In the genomic region with DNA sequence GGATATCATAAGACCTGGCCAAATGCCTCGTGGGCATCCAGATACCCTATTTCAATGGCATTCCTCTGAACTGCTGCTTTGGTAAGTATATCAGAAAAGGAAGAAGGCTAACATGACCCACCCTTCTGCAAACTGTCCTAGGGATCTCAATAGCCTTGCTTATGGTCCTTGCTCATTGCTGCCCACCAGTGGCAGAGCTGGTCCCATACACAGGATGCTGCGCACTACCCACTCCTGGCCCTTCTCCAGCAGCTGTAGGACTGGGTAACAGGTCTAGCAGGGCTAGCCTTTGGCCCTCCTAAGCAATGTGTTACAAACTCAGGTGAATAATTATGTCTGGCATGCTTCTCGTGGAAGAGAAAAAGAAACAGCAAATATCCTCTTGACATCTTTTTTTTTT, we compare ENCODE assay signal across 8 cellular contexts.
DNase-seq lines count a peak whose midpoint lies in the region; ATAC-seq, FAIRE-seq and TF ChIP-seq lines count a peak whose summit lies in the region.

No MANE protein-coding gene starts in this region.

- peak; percentile 76 for TF ChIP-seq CTCF in WI38 (IDR thresholded peaks at IDR 0.05; ENCODE audit: low read depth, low read length)
- TF ChIP-seq CTCF in kidney (IDR thresholded peaks at IDR 0.05; ENCODE audit: borderline replicate concordance, extremely low read depth, insufficient read depth), result peak; percentile 22
- TF ChIP-seq CTCF in tibial artery (IDR thresholded peaks at IDR 0.05), result no peak

- H3K27ac ChIP-seq in kidney (ENCODE audit: low read depth in 2 of 2, low read length in 2 of 2), result no peak overlapping the region
- no peak overlapping the region for H3K27ac ChIP-seq in tibial artery

- H3K27me3 ChIP-seq in tibial artery, result no peaks in the 10 kb centered on the region

- H3K4me3 ChIP-seq in WI38 (ENCODE audit: low read depth, low read length) (no peak overlapping the region), kidney (ENCODE audit: low read length in 2 of 2) (no peak overlapping the region), tibial artery (no peak overlapping the region)

- in situ Hi-C loops in ACHN (cut with HindIII; ENCODE audit: low pct_ligation_motif_present, low pct_unique_long_range_greater_than_20kb, low sequenced_read_pairs), result no loop called here

- TF ChIP-seq RAD21 in Ishikawa (IDR thresholded peaks at IDR 0.05; ENCODE audit: low read depth), result peak; percentile 48; the same call in 1 of the 2 replicates

- FAIRE-seq in kidney (lab: Jason Lieb, UNC), result no peak

- H3K4me1 ChIP-seq in kidney (ENCODE audit: control insufficient read depth in 1 of 2, insufficient read depth in 1 of 2, low read depth in 1 of 2, low read length in 2 of 2), result no peaks in the 10 kb centered on the region
- no peaks in the 10 kb centered on the region for H3K4me1 ChIP-seq in tibial artery

- H3K9ac ChIP-seq in kidney (ENCODE audit: low read length in 2 of 2), result no peak overlapping the region

- H3K9me3 ChIP-seq in kidney (ENCODE audit: control insufficient read depth in 1 of 2, low read length in 2 of 2), result no peaks in the 10 kb centered on the region
- H3K9me3 ChIP-seq in tibial artery, result no peaks in the 10 kb centered on the region

- no peak for TF ChIP-seq EP300 in Ishikawa (IDR thresholded peaks at IDR 0.05; ENCODE audit: borderline replicate concordance)

- no peak for ATAC-seq in GM21717 (IDR thresholded peaks at IDR 0.05; ENCODE audit: unreplicated experiment)

- intact Hi-C loops in kidney (cut with DNase I), result no loop called here
- intact Hi-C loops in tibial artery (cut with DNase I; ENCODE audit: low total_unique reads), result no loop called here

- H3K36me3 ChIP-seq in kidney (ENCODE audit: control insufficient read depth in 1 of 2, insufficient read depth in 2 of 2, low read length in 2 of 2) (no peaks in the 10 kb centered on the region), tibial artery (no peaks in the 10 kb centered on the region)

- DNase-seq in ACHN, result peak; percentile 69
- DNase-seq in ELR (ENCODE audit: low read depth), result peak; percentile 63
- no peak for DNase-seq in kidney
- no peak for DNase-seq in T-helper 1 cell
- no peak for DNase-seq in tibial artery

TF ChIP-seq in Ishikawa, 13 proteins besides CTCF, POLR2A, EP300 and RAD21:
- TF ChIP-seq NFIC (IDR thresholded peaks at IDR 0.05) (no peak), EGR1 (IDR thresholded peaks at IDR 0.05) (no peak), FOXM1 (IDR thresholded peaks at IDR 0.05; ENCODE audit: borderline replicate concordance, low read depth) (no peak), TAF1 (IDR thresholded peaks at IDR 0.05; ENCODE audit: low read depth) (no peak), CEBPB (IDR thresholded peaks at IDR 0.05) (no peak), REST (IDR thresholded peaks at IDR 0.05; ENCODE audit: low read depth) (no peak), ZBTB7A (IDR thresholded peaks at IDR 0.05; ENCODE audit: low read depth) (no peak), YY1 (IDR thresholded peaks at IDR 0.05; ENCODE audit: low read depth) (no peak), CREB1 (IDR thresholded peaks at IDR 0.05; ENCODE audit: low read depth) (no peak), MAX (IDR thresholded peaks at IDR 0.05) (no peak), TEAD4 (IDR thresholded peaks at IDR 0.05) (no peak), TCF12 (IDR thresholded peaks at IDR 0.05; ENCODE audit: low read depth) (no peak)
- TF ChIP-seq, protein P1, sequence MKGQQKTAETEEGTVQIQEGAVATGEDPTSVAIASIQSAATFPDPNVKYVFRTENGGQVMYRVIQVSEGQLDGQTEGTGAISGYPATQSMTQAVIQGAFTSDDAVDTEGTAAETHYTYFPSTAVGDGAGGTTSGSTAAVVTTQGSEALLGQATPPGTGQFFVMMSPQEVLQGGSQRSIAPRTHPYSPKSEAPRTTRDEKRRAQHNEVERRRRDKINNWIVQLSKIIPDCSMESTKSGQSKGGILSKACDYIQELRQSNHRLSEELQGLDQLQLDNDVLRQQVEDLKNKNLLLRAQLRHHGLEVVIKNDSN (IDR thresholded peaks at IDR 0.05), result no peak

Comparison
In these comparisons a context has a peak if more than half of its experiments do, and no peak if none do; other contexts are left out.
1. DNase-seq: peak in ACHN (single experiment) and ELR (single experiment); none in kidney (single experiment), T-helper 1 cell (0 of 5) and tibial artery (0 of 2).
2. CTCF ChIP-seq: peak in WI38 (single experiment) and kidney (single experiment); none in tibial artery (0 of 2).